Comparison of ENCODE assay signal across 8 cellular contexts in the genomic region with DNA sequence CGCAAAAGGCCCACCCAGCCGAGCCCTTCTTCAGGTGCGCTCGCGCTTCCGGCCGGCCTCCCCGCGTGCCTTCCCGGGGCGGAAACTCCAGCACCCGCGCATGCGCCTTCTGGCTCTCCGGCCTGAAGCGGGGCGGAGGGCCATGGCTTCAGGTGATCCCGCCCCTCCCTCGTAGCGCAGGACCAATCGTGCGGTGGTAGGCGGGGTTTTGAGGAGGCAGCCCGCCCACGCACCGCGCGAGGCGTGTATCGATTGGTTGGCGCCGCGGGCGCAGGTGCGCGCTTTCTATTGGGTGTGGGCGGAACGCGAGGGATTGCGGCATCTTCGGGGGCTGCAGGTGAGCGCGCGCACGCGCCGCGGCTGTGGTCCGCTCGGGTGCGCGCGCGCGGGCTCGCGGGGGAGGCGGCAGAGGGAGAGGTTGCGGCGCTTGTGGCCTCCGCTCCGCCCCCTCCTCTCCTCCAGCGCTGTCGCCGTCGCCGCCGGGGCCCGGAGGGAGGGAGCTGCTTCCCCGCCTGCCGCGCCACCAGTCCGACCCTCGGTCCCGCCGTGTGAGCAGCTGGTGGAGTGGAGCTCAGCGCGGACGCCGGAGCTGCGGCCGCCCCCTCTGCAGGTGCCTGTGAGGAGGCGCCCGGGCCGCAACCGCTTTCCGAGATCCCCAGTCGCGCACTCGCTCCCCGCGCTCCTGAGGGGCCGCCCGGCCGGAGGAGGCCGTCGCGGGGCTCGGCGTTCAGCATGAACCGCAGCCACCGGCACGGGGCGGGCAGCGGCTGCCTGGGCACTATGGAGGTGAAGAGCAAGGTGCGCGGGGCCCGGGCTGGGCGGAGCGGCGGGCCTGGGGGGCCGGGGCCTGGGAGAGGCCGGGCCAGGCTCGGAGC. TPM values are rescaled to one million over a fixed set of nuclear protein-coding genes. Genes with fewer than 3 reads are reported as not detected.
DNase-seq lines count a peak whose midpoint lies in the region; ATAC-seq and TF ChIP-seq lines count a peak whose summit lies in the region.

TSS of gene PARD6B (plus strand) at position 526 of the 875 bp plus-strand sequence. CDS start at position 733, 207 bp downstream.

- H3K36me3 ChIP-seq in hepatocyte (replicated peaks; ENCODE audit: insufficient read depth, low read depth), result no peaks in the 10 kb centered on the region
- H3K36me3 ChIP-seq in rectal smooth muscle tissue (ENCODE audit: control insufficient read depth, insufficient read depth, low read length), result no peaks in the 10 kb centered on the region
- no peaks in the 10 kb centered on the region for H3K36me3 ChIP-seq in aorta (ENCODE audit: control insufficient read depth in 1 of 2, insufficient read depth in 2 of 2, low read length in 1 of 2)

- peak within 1 kb of the TSS; percentile 16 for H2AFZ ChIP-seq in hepatocyte

- H3K9ac ChIP-seq in rectal smooth muscle tissue (ENCODE audit: low read length), result peak within 1 kb of the TSS; percentile 74

- H3K9me2 ChIP-seq in hepatocyte (replicated peaks; ENCODE audit: insufficient read depth), result no peaks in the 10 kb centered on the region

- no peaks in the 10 kb centered on the region for H4K20me1 ChIP-seq in hepatocyte (ENCODE audit: insufficient read depth, poor library complexity, severe bottlenecking)

- WGBS in hepatocyte (ENCODE audit: low lambda C conversion rate, missing lambda C conversion rate), result under 1% methylated on average over 87 of the region's 114 CpGs
- WGBS in aorta, 2 donors, result 1% methylated on average over 97 to 114 of the region's 114 CpGs

- ATAC-seq in GM18517 (IDR thresholded peaks at IDR 0.05; ENCODE audit: unreplicated experiment) (peak; percentile 88), HG03025 (IDR thresholded peaks at IDR 0.05; ENCODE audit: low FRiP score, unreplicated experiment) (peak; percentile 79), aorta (ENCODE audit: low FRiP score) (peak; percentile 95)

- peaks cover 48% of the 10 kb centered on the region for H3K79me2 ChIP-seq in hepatocyte

- TF ChIP-seq CTCF in astrocyte of the cerebellum (IDR thresholded peaks at IDR 0.05; ENCODE audit: low read depth, low read length, missing control alignments), result no peak
- no peak for TF ChIP-seq CTCF in hepatocyte (IDR thresholded peaks at IDR 0.05; ENCODE audit: poor library complexity)

- peak within 1 kb of the TSS; percentile 61 for H3K4me3 ChIP-seq in astrocyte of the cerebellum (ENCODE audit: low read depth, low read length)
- H3K4me3 ChIP-seq in hepatocyte, result peak within 1 kb of the TSS; percentile 57
- H3K4me3 ChIP-seq in rectal smooth muscle tissue (ENCODE audit: low read length), result peak within 1 kb of the TSS; percentile 81
- peak within 1 kb of the TSS; percentile 64 to 73 for H3K4me3 ChIP-seq in aorta (ENCODE audit: low read length in 2 of 2)

- no peaks in the 10 kb centered on the region for H3K9me3 ChIP-seq in hepatocyte (ENCODE audit: low read depth)
- no peaks in the 10 kb centered on the region for H3K9me3 ChIP-seq in aorta (ENCODE audit: control insufficient read depth, low read length)

- peak within 1 kb of the TSS; percentile 83 for H3K4me2 ChIP-seq in hepatocyte

- no peaks in the 10 kb centered on the region for H3K27me3 ChIP-seq in hepatocyte
- H3K27me3 ChIP-seq in rectal smooth muscle tissue (ENCODE audit: control insufficient read depth, insufficient read depth, low read length), result no peaks in the 10 kb centered on the region
- H3K27me3 ChIP-seq in aorta (ENCODE audit: control insufficient read depth in 1 of 2, insufficient read depth in 2 of 2, low read length in 1 of 2), result no peaks in the 10 kb centered on the region

- DNase-seq in NCI-H2029 (lab: John Stamatoyannopoulos, UW), result peak; percentile 98
- DNase-seq in T-helper 22 cell (ENCODE audit: low read depth), result peak; percentile 99
- peak; percentile 81 for DNase-seq in astrocyte of the cerebellum (ENCODE audit: low read depth)
- peak; percentile 100 for DNase-seq in hepatocyte (ENCODE audit: low spot score)
- peak; percentile 96 to 97 for DNase-seq in aorta

- in situ Hi-C loops in astrocyte of the cerebellum (cut with HindIII; ENCODE audit: low sequenced_read_pairs), result loop anchor here (5.0 kb wide), 2 partner anchors 34 to 89 kb away; no protein-coding TSS in a partner anchor

- H3K27ac ChIP-seq in hepatocyte (peak within 1 kb of the TSS; percentile 97), rectal smooth muscle tissue (ENCODE audit: low read depth, low read length) (peak within 1 kb of the TSS; percentile 51), aorta (ENCODE audit: low read depth in 1 of 2, low read length in 2 of 2) (peak within 1 kb of the TSS in 1 of 2 donors; percentile 58)

- intact Hi-C loops in aorta (cut with DNase I), result loop anchor here in 1 of 2 donors (5.0 kb wide), 1 partner anchor 84 kb away; no protein-coding TSS in a partner anchor

- H3K4me1 ChIP-seq in hepatocyte (ENCODE audit: insufficient read depth) (peaks cover 50% of the 10 kb centered on the region), rectal smooth muscle tissue (ENCODE audit: control insufficient read depth, insufficient read depth, low read length) (peaks cover 4% of the 10 kb centered on the region), aorta (ENCODE audit: control insufficient read depth in 1 of 2, insufficient read depth in 2 of 2, low read length in 2 of 2) (no peaks in the 10 kb centered on the region)

RNA-seq across cellular contexts. Expression of gene PARD6B, which starts in this region (rescaled TPM):
- 38.5 and 41.0 TPM in 2 replicates for total RNA-seq in hepatocyte
- 14.6 and 16.1 TPM in 2 replicates for polyA plus RNA-seq in hepatocyte
- total RNA-seq in aorta, result 1 to 10 TPM; 1.2 to 2.6 TPM
- 1 to 10 TPM in 1 of 2 donors, under 1 TPM in 1; 0.92 to 2.1 TPM for polyA plus RNA-seq in aorta

Comparison
In these comparisons a context has a peak if more than half of its experiments do, and no peak if none do; other contexts are left out.
1. RNA of gene PARD6B (total RNA-seq): 38.5 to 41.0 TPM in hepatocyte; 1.2 to 2.6 TPM in aorta; every median in the first group is over 10 times any median in the second.
2. Peak in every context shown above with its lines, with median percentiles within 50 percentile points of each other: ATAC-seq, DNase-seq and H3K4me3 ChIP-seq.